ENCODE assay signal across 1 cellular context in the genomic region with DNA sequence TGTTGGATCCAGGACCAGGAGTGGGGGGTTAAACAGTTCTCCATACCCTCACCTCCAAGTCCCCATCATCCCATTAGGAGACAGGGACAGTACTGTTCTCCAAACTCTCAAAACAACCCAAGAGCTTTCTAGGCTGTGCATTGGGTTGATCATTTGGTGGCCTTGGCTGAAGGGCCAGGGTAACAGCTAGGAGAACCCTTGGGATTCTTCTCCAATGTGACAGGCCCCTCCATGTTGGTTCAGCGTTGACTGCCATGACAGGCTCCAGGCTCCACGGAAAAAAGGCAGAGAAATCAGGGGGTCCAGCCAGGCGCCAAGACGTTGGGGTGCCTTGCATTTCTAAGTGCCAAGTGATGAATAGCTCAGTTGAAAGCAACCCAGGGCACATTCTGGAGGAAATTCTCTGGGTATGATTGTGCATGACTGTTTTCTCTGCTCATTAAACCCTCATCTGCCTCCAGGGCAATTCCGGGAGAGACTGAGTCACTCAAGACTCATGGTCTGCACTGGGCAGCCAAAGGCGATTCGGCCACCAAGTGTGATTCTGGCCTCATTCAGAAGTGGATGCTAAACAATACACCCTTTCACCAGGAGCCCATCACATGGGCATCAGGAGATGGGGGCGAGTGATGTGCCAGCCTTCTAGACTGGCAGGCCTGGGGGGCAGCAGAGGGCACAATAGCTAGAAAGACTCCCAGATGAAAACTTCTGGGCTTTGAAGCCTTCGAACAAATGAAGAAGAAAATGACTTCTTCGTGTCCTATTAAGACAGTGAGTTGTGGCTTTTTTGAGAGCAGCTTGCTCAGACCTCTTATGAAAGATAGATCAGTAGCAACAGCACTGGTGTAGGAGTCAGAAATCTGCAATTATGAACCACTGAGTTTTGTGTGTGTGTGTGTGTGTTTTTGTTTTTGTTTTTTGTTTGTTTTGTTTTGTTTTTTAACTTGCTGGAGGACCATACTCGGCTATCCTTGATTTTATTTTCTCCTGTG.
TF ChIP-seq lines count a peak whose summit lies in the region.

No MANE protein-coding gene starts in this region.

TF ChIP-seq in A549, 52 proteins besides CTCF, POLR2A, EP300 and RAD21 (continued from another document):
- TF ChIP-seq, protein P1, sequence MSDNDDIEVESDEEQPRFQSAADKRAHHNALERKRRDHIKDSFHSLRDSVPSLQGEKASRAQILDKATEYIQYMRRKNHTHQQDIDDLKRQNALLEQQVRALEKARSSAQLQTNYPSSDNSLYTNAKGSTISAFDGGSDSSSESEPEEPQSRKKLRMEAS (IDR thresholded peaks at IDR 0.05), result peak; percentile 83
- peak; percentile 79 to 93; a peak in 4 of 5 replicates for TF ChIP-seq JUN (IDR thresholded peaks at IDR 0.05)
- TF ChIP-seq JUNB (IDR thresholded peaks at IDR 0.05), result peak; percentile 97
- TF ChIP-seq NR3C1 (IDR thresholded peaks at IDR 0.05), result no peak
- TF ChIP-seq NFE2L2 (conservative IDR thresholded peaks at IDR 0.05; ENCODE audit: low read length), result no peak
- no peak for TF ChIP-seq ZNF302 (CRISPR knock-in tag; IDR thresholded peaks at IDR 0.05)
